ENCODE assay signal across 35 cellular contexts in the genomic region with DNA sequence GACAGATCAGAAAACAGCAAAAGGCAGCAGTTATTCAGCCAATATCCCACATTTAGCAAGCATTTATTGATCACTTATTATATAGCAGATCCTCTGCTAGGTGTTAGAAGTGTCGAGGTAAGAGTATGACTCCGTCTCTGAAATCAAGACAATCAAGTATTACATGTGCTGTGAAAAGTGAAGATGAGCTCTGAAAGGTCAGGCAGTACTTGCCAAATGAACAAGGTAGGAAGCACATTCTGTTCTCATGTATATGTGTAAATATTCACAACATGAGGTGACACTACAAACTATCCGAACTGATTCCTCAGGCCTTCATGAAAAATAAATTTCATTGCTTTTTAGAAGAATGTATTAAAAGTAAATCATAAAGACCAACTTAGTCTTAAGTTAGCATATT. TPM values are rescaled to one million over a fixed set of nuclear protein-coding genes. Genes with fewer than 3 reads are reported as not detected.
"Had no signal": no experiment of that assay in that cellular context is flagged by ENCODE, and none has a peak within 500 bp of the region (broad histone marks: within the 10 kb centered on the region; RNA-seq: fewer than 3 reads in every experiment).

No MANE protein-coding gene starts in this region.

- H2AFZ ChIP-seq: neural progenitor cell had no signal

- H3K9me3 Mint-ChIP-seq: immature natural killer cell; natural killer cell; stimulated activated memory B cell treated with anti-CD40 and anti-IgM and Interleukin-4, amounts not matched to agents 10 μg/mL and 1 μg/mL and 100 μg/mL, for 72 hours; stimulated activated naive CD8-positive, alpha-beta T cell treated with anti-CD3 and anti-CD28 coated beads, Interleukin-15, amount 100 ng/mL, for 72 hours; type B pancreatic cell had no signal

- FAIRE-seq: islet of Langerhans had no signal

- H3K4me2 ChIP-seq: neural progenitor cell, smooth muscle cell had no signal

- DNase-seq: immature natural killer cell; left ventricle myocardium inferior; mesendoderm; naive B cell; natural killer cell; nephron progenitor cell; ovary; right lobe of liver; stimulated activated CD4-positive, alpha-beta T cell treated with anti-CD3 and anti-CD28 coated beads, Interleukin-1b, Interleukin-23, amount 100 ng/mL, for 48 hours; stimulated activated CD4-positive, alpha-beta T cell treated with anti-CD3 and anti-CD28 coated beads, Interleukin-2, amount 100 ng/mL, for 48 hours; stimulated activated CD4-positive, alpha-beta T cell treated with anti-CD3 and anti-CD28 coated beads, Interleukin-4, amount 100 ng/mL, for 4 hours; stimulated activated CD8-positive, alpha-beta memory T cell treated with anti-CD3 and anti-CD28 coated beads, Interleukin-4, amount 100 ng/mL, for 48 hours; stimulated activated naive CD4-positive, alpha-beta T cell treated with Interleukin-2 at 50 U/mL for 16 hours; stimulated activated naive CD8-positive, alpha-beta T cell treated with anti-CD3 and anti-CD28 coated beads, Interleukin-15, amount 100 ng/mL, for 72 hours; substantia nigra; uterus had no signal

- H3K27me3 ChIP-seq: neural progenitor cell, neutrophil, ovary, right atrium auricular region, tibial nerve, uterus had no signal

- H3K9me3 ChIP-seq: left ventricle myocardium inferior, neutrophil, ovary, right atrium auricular region, right lobe of liver, tibial nerve, uterus had no signal

- H3K27ac ChIP-seq: left ventricle myocardium inferior, neural progenitor cell, neutrophil, ovary, right atrium auricular region, right lobe of liver, tibial nerve, uterus had no signal

- H3K4me1 ChIP-seq: neural progenitor cell, right atrium auricular region, right lobe of liver, tibial nerve, uterus had no signal

- H3K4me3 ChIP-seq: left ventricle myocardium inferior, lung, neural progenitor cell, ovary, right atrium auricular region, right lobe of liver, smooth muscle cell, tibial nerve, uterus had no signal

- H3K9ac ChIP-seq: neural progenitor cell had no signal

- H3K36me3 Mint-ChIP-seq: immature natural killer cell; mesothelial cell of epicardium; naive B cell; natural killer cell; neural progenitor cell; stimulated activated memory B cell treated with anti-CD40 and anti-IgM and Interleukin-4, amounts not matched to agents 10 μg/mL and 1 μg/mL and 100 μg/mL, for 72 hours; type B pancreatic cell had no signal

- H3K4me3 Mint-ChIP-seq: immature natural killer cell; mesothelial cell of epicardium; naive B cell; natural killer cell; nephron progenitor cell; neural progenitor cell; stimulated activated memory B cell treated with anti-CD40 and anti-IgM and Interleukin-4, amounts not matched to agents 10 μg/mL and 1 μg/mL and 100 μg/mL, for 72 hours; stimulated activated naive CD8-positive, alpha-beta T cell treated with anti-CD3 and anti-CD28 coated beads, Interleukin-15, amount 100 ng/mL, for 72 hours; type B pancreatic cell had no signal

- H3K27me3 Mint-ChIP-seq: progenitor cell of endocrine pancreas; stimulated activated memory B cell treated with anti-CD40 and anti-IgM and Interleukin-4, amounts not matched to agents 10 μg/mL and 1 μg/mL and 100 μg/mL, for 72 hours; stimulated activated naive CD8-positive, alpha-beta T cell treated with anti-CD3 and anti-CD28 coated beads, Interleukin-15, amount 100 ng/mL, for 72 hours had no signal

- H3K27ac Mint-ChIP-seq: immature natural killer cell; mesothelial cell of epicardium; naive B cell; natural killer cell; nephron progenitor cell; neural progenitor cell; progenitor cell of endocrine pancreas; stimulated activated memory B cell treated with anti-CD40 and anti-IgM and Interleukin-4, amounts not matched to agents 10 μg/mL and 1 μg/mL and 100 μg/mL, for 72 hours; stimulated activated naive CD8-positive, alpha-beta T cell treated with anti-CD3 and anti-CD28 coated beads, Interleukin-15, amount 100 ng/mL, for 72 hours; type B pancreatic cell had no signal

- H3K4me1 Mint-ChIP-seq: mesothelial cell of epicardium; natural killer cell; nephron progenitor cell; neural progenitor cell; stimulated activated naive CD8-positive, alpha-beta T cell treated with anti-CD3 and anti-CD28 coated beads, Interleukin-15, amount 100 ng/mL, for 72 hours had no signal

- ATAC-seq: natural killer cell; right lobe of liver; stimulated activated memory B cell treated with anti-CD40 and anti-IgM and Interleukin-4, amounts not matched to agents 10 μg/mL and 1 μg/mL and 100 μg/mL, for 72 hours; stimulated activated naive CD8-positive, alpha-beta T cell treated with anti-CD3 and anti-CD28 coated beads, Interleukin-15, amount 100 ng/mL, for 72 hours had no signal

- H3K36me3 ChIP-seq: left ventricle myocardium inferior, neural progenitor cell, neutrophil, ovary, right atrium auricular region, right lobe of liver, tibial nerve, uterus had no signal

RNA-seq across cellular contexts. Expression of a gene that starts 15.3 kb away (rescaled TPM):
- total RNA-seq: kidney epithelial cell, lower leg skin, lung, mesothelial cell of epicardium, mononuclear cell, natural killer cell, omental fat pad, ovary, progenitor cell of endocrine pancreas, pulmonary artery endothelial cell, renal cortical epithelial cell, right lobe of liver, smooth muscle cell, temporal lobe, tibial nerve, ureter, uterus had no signal
- polyA plus RNA-seq: immature natural killer cell, lung, ovary, smooth muscle cell had no signal
